ENCODE assay signal across 13 cellular contexts in genomic region chr22:37240941-37241320, GRCh38. TPM values are rescaled to one million over a fixed set of nuclear protein-coding genes. Genes with fewer than 3 reads are reported as not detected.
DNase-seq lines count a peak whose midpoint lies in the region; ATAC-seq and TF ChIP-seq lines count a peak whose summit lies in the region.
"Had no signal": no experiment of that assay in that cellular context is flagged by ENCODE, and none has a peak within 500 bp of the region (broad histone marks: within the 10 kb centered on the region; RNA-seq: fewer than 3 reads in every experiment).

No MANE protein-coding gene starts in this region.

- H3K4me1 Mint-ChIP-seq in activated T-cell treated with anti-CD3 and anti-CD28 coated beads, Interleukin-2, amount 50 U/mL, for 72 hours (ENCODE audit: low read depth), result peaks cover 82% of the 10 kb centered on the region
- peaks cover 71 to 94% (median 84%) of the 10 kb centered on the region in 3 donors for H3K4me1 Mint-ChIP-seq in naive B cell

- peak overlapping the region; percentile 84 for H3K9ac ChIP-seq in BLaER1

- H3K4me1 ChIP-seq in BLaER1, result peaks cover 92% of the 10 kb centered on the region
- H3K4me1 ChIP-seq: esophagus muscularis mucosa, right lobe of liver had no signal

- H3K9me3 Mint-ChIP-seq in activated T-cell treated with anti-CD3 and anti-CD28 coated beads, Interleukin-2, amount 50 U/mL, for 72 hours, result no peaks in the 10 kb centered on the region
- no peaks in the 10 kb centered on the region for H3K9me3 Mint-ChIP-seq in naive B cell

- peaks cover 62% of the 10 kb centered on the region for H4K20me1 ChIP-seq in BLaER1

- H3K27me3 ChIP-seq in BLaER1, result no peaks in the 10 kb centered on the region
- H3K27me3 ChIP-seq: right lobe of liver had no signal

- no peaks in the 10 kb centered on the region for H3K9me3 ChIP-seq in BLaER1
- H3K9me3 ChIP-seq: esophagus muscularis mucosa, mucosa of descending colon, right lobe of liver had no signal

- DNase-seq in GM12865 (ENCODE audit: low read depth), result no peak
- DNase-seq in activated T-cell treated with anti-CD3 and anti-CD28 coated beads, Interleukin-2, amount 50 U/mL, for 72 hours, result peak; percentile 21 to 29
- DNase-seq in naive B cell, result no peak
- DNase-seq in DMS 273 (lab: John Stamatoyannopoulos, UW; ENCODE audit: unreplicated experiment), result no peak
- DNase-seq in NCI-H1694 (lab: John Stamatoyannopoulos, UW), result no peak
- DNase-seq: NCI-H2107 had no signal

- peak overlapping the region; percentile 83 for H3K27ac Mint-ChIP-seq in activated T-cell treated with anti-CD3 and anti-CD28 coated beads, Interleukin-2, amount 50 U/mL, for 72 hours
- peak overlapping the region; percentile 85 to 99 (median 94) for H3K27ac Mint-ChIP-seq in naive B cell

- TF ChIP-seq CTCF in GM12865 (IDR thresholded peaks at IDR 0.05; ENCODE audit: insufficient read depth, low read depth, low read length, missing control alignments), result no peak

- H3K27ac ChIP-seq in BLaER1, result peak overlapping the region; percentile 90
- H3K27ac ChIP-seq: C4-2B, esophagus muscularis mucosa had no signal

- no peak for ATAC-seq in activated T-cell treated with anti-CD3 and anti-CD28 coated beads, Interleukin-2, amount 50 U/mL, for 72 hours (replicated peaks in 1 of 2)
- ATAC-seq in naive B cell (ENCODE audit: low read depth in 2 of 2) (no peak), HG03457 (IDR thresholded peaks at IDR 0.05; ENCODE audit: unreplicated experiment) (no peak), GM21367 (IDR thresholded peaks at IDR 0.05; ENCODE audit: unreplicated experiment) (no peak)

- peak overlapping the region; percentile 85 for H3K4me3 ChIP-seq in BLaER1
- peak overlapping the region; percentile 86 for H3K4me3 ChIP-seq in GM12865 (ENCODE audit: low read depth, low read length)
- H3K4me3 ChIP-seq: esophagus muscularis mucosa, mucosa of descending colon had no signal

- no peaks in the 10 kb centered on the region for H3K27me3 Mint-ChIP-seq in activated T-cell treated with anti-CD3 and anti-CD28 coated beads, Interleukin-2, amount 50 U/mL, for 72 hours (ENCODE audit: low read depth)
- no peaks in the 10 kb centered on the region for H3K27me3 Mint-ChIP-seq in naive B cell

- peaks cover 56% of the 10 kb centered on the region for H3K36me3 ChIP-seq in BLaER1
- H3K36me3 ChIP-seq: esophagus muscularis mucosa, right lobe of liver had no signal

- H3K36me3 Mint-ChIP-seq in activated T-cell treated with anti-CD3 and anti-CD28 coated beads, Interleukin-2, amount 50 U/mL, for 72 hours (ENCODE audit: insufficient read depth in 2 of 2), result peaks cover 33 to 55% of the 10 kb centered on the region in 2 donors
- H3K36me3 Mint-ChIP-seq in naive B cell, result peaks cover 7 to 17% of the 10 kb centered on the region in 2 donors

- H3K4me3 Mint-ChIP-seq in activated T-cell treated with anti-CD3 and anti-CD28 coated beads, Interleukin-2, amount 50 U/mL, for 72 hours, result peak overlapping the region; percentile 73 to 98
- H3K4me3 Mint-ChIP-seq in naive B cell, result peak overlapping the region; percentile 76 to 96 (median 91)

- peak overlapping the region; percentile 100 for H3K4me2 ChIP-seq in BLaER1

RNA-seq across cellular contexts. Expression of gene RAC2, which starts 3.1 kb away (rescaled TPM):
- 100 to 1,000 TPM; 620 to 681 TPM for total RNA-seq in activated T-cell treated with anti-CD3 and anti-CD28 coated beads, Interleukin-2, amount 50 U/mL, for 72 hours
- polyA plus RNA-seq in naive B cell (ENCODE audit: low read depth in 6 of 6), result 100 to 1,000 TPM; 671 to 842 (median 780) TPM

RNA-seq across cellular contexts. Expression of gene SSTR3, which starts 28.7 kb away (rescaled TPM):
- 10 to 100 TPM in 1 of 2 donors, 1 to 10 TPM in 1; 10.0 to 14.6 TPM for total RNA-seq in activated T-cell treated with anti-CD3 and anti-CD28 coated beads, Interleukin-2, amount 50 U/mL, for 72 hours
- under 1 TPM in 5 of 6 donors, not detected in 1; 0.08 to 0.63 (median 0.45) TPM for polyA plus RNA-seq in naive B cell (ENCODE audit: low read depth in 6 of 6)
- total RNA-seq: esophagus muscularis mucosa, right lobe of liver had no signal

RNA-seq across cellular contexts. Expression of gene CYTH4, which starts 41.4 kb away (rescaled TPM):
- 10 to 100 TPM; 71.9 to 87.5 TPM for total RNA-seq in activated T-cell treated with anti-CD3 and anti-CD28 coated beads, Interleukin-2, amount 50 U/mL, for 72 hours
- polyA plus RNA-seq in naive B cell (ENCODE audit: low read depth in 6 of 6), result 10 to 100 TPM; 29.3 to 74.9 (median 46.1) TPM

RNA-seq across cellular contexts. Expression of gene C1QTNF6, which starts 52.9 kb away (rescaled TPM):
- total RNA-seq in activated T-cell treated with anti-CD3 and anti-CD28 coated beads, Interleukin-2, amount 50 U/mL, for 72 hours, result 10 to 100 TPM; 22.7 to 30.0 TPM
- polyA plus RNA-seq in naive B cell (ENCODE audit: low read depth in 6 of 6), result 1 to 10 TPM in 5 of 6 donors, not detected in 1; 1.1 to 2.0 (median 1.5) TPM

Comparison
In these comparisons a context has a peak if more than half of its experiments do, and no peak if none do; other contexts are left out.
1. DNase-seq: peak in activated T-cell treated with anti-CD3 and anti-CD28 coated beads, Interleukin-2, amount 50 U/mL, for 72 hours (2 of 2); none in GM12865 (single experiment), naive B cell (single experiment), DMS 273 (single experiment) and NCI-H1694 (single experiment).